Comparison of ENCODE assay signal across 1 cellular context in the genomic region with DNA sequence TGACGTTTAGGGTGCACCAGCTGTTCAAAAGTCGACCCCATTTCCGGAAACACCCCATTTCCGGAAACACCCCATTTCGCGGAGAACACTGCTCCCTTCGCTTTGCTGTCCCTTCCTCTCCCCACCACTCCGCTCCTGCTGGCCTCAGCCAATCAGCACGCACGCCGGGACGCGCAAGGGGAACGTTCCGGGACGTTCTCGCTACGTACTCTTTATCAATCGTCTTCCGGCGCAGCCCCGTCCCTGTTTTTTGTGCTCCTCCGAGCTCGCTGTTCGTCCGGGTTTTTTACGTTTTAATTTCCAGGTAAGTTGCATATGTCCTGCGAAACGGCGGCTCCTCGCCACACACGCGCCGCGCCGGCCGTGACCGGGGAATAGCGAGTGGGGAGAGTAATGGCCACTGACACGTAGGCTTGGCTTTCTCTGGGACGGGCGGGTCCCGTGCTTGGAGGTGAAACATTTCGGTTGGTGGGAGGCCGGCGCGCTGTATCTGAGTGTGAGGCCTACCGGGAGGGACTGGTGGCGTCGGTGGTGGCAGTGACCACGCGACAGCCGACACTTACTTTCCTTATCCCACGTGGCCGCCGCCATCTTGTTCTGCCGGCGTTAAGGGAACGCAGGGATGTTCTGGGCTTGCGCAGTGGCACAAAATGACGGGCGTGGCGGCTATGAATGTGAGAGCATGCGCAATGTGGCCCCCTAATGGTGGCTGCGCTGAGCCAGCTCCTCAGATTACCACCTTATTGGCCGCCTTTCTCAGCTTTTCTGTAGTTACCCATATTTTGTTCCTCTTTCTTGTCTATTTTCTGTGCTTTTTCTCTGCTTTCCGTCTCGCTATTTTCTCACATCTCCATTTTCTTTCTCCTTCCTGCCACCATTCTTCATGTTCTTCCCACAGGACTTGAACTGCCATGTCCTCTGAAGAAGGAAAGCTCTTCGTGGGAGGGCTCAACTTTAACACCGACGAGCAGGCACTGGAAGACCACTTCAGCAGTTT.
TF ChIP-seq lines count a peak whose summit lies in the region.

Gene RBM3, plus strand, starts transcription at position 215 of the 997 bp plus-strand sequence. Its CDS starts 697 bp downstream, at position 912.

TF ChIP-seq in HEK293, 187 proteins besides CTCF, POLR2A, EP300 and RAD21 (continued from another document and continues in another):
- TF ChIP-seq, protein P1, sequence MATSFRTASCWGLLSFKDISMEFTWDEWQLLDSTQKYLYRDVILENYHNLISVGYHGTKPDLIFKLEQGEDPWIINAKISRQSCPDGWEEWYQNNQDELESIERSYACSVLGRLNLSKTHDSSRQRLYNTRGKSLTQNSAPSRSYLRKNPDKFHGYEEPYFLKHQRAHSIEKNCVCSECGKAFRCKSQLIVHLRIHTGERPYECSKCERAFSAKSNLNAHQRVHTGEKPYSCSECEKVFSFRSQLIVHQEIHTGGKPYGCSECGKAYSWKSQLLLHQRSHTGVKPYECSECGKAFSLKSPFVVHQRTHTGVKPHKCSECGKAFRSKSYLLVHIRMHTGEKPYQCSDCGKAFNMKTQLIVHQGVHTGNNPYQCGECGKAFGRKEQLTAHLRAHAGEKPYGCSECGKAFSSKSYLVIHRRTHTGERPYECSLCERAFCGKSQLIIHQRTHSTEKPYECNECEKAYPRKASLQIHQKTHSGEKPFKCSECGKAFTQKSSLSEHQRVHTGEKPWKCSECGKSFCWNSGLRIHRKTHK (tag by site-specific recombination; IDR thresholded peaks at IDR 0.05), result no peak
- TF ChIP-seq ZNF157 (tag by site-specific recombination; IDR thresholded peaks at IDR 0.05) (no peak), ZNF596 (tag by site-specific recombination; IDR thresholded peaks at IDR 0.05) (no peak), ZIC2 (tag by site-specific recombination; IDR thresholded peaks at IDR 0.05) (no peak), SP3 (tag by site-specific recombination; IDR thresholded peaks at IDR 0.05) (peak; percentile 75), ZNF423 (tag by site-specific recombination; IDR thresholded peaks at IDR 0.05) (no peak), KLF7 (tag by site-specific recombination; IDR thresholded peaks at IDR 0.05; ENCODE audit: borderline replicate concordance) (peak; percentile 100), ZNF571 (tag by site-specific recombination; IDR thresholded peaks at IDR 0.05) (no peak), ZNF701 (tag by site-specific recombination; IDR thresholded peaks at IDR 0.05) (no peak), ZNF350 (tag by site-specific recombination; IDR thresholded peaks at IDR 0.05) (no peak), ZNF223 (tag by site-specific recombination; IDR thresholded peaks at IDR 0.05) (no peak), ZBTB20 (tag by site-specific recombination; IDR thresholded peaks at IDR 0.05) (no peak; the same call in 1 of the 2 replicates), ZNF639 (tag by site-specific recombination; IDR thresholded peaks at IDR 0.05) (peak; percentile 32; the same call in 1 of the 2 replicates), SCRT2 (tag by site-specific recombination; IDR thresholded peaks at IDR 0.05) (no peak), AEBP2 (tag by site-specific recombination; IDR thresholded peaks at IDR 0.05; ENCODE audit: borderline replicate concordance) (no peak), ZNF830 (tag by site-specific recombination; IDR thresholded peaks at IDR 0.05; ENCODE audit: low read depth) (no peak), ZNF664 (tag by site-specific recombination; IDR thresholded peaks at IDR 0.05) (no peak), FEZF1 (tag by site-specific recombination; IDR thresholded peaks at IDR 0.05) (no peak), ZNF645 (tag by site-specific recombination; IDR thresholded peaks at IDR 0.05) (no peak), ZEB2 (tag by site-specific recombination; IDR thresholded peaks at IDR 0.05) (no peak; the same call in 1 of the 2 replicates), MYNN (tag by site-specific recombination; IDR thresholded peaks at IDR 0.05; ENCODE audit: borderline replicate concordance) (no peak), ZNF692 (tag by site-specific recombination; IDR thresholded peaks at IDR 0.05) (peak; percentile 10; the same call in 1 of the 2 replicates), ZNF530 (tag by site-specific recombination; IDR thresholded peaks at IDR 0.05; ENCODE audit: low read depth) (no peak), ZNF510 (tag by site-specific recombination; IDR thresholded peaks at IDR 0.05; ENCODE audit: insufficient replicate concordance) (no peak), ZSCAN16 (tag by site-specific recombination; IDR thresholded peaks at IDR 0.05) (no peak), MEIS1 (CRISPR knock-in tag; IDR thresholded peaks at IDR 0.05; ENCODE audit: borderline replicate concordance) (no peak)
- TF ChIP-seq, protein P2, sequence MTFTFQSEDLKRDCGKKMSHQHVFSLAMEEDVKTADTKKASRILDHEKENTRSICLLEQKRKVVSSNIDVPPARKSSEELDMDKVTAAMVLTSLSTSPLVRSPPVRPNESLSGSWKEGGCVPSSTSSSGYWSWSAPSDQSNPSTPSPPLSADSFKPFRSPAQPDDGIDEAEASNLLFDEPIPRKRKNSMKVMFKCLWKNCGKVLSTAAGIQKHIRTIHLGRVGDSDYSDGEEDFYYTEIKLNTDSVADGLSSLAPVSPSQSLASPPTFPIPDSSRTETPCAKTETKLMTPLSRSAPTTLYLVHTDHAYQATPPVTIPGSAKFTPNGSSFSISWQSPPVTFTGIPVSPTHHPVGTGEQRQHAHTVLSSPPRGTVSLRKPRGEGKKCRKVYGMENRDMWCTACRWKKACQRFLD (tag by site-specific recombination; IDR thresholded peaks at IDR 0.05), result no peak
- TF ChIP-seq, protein P3, sequence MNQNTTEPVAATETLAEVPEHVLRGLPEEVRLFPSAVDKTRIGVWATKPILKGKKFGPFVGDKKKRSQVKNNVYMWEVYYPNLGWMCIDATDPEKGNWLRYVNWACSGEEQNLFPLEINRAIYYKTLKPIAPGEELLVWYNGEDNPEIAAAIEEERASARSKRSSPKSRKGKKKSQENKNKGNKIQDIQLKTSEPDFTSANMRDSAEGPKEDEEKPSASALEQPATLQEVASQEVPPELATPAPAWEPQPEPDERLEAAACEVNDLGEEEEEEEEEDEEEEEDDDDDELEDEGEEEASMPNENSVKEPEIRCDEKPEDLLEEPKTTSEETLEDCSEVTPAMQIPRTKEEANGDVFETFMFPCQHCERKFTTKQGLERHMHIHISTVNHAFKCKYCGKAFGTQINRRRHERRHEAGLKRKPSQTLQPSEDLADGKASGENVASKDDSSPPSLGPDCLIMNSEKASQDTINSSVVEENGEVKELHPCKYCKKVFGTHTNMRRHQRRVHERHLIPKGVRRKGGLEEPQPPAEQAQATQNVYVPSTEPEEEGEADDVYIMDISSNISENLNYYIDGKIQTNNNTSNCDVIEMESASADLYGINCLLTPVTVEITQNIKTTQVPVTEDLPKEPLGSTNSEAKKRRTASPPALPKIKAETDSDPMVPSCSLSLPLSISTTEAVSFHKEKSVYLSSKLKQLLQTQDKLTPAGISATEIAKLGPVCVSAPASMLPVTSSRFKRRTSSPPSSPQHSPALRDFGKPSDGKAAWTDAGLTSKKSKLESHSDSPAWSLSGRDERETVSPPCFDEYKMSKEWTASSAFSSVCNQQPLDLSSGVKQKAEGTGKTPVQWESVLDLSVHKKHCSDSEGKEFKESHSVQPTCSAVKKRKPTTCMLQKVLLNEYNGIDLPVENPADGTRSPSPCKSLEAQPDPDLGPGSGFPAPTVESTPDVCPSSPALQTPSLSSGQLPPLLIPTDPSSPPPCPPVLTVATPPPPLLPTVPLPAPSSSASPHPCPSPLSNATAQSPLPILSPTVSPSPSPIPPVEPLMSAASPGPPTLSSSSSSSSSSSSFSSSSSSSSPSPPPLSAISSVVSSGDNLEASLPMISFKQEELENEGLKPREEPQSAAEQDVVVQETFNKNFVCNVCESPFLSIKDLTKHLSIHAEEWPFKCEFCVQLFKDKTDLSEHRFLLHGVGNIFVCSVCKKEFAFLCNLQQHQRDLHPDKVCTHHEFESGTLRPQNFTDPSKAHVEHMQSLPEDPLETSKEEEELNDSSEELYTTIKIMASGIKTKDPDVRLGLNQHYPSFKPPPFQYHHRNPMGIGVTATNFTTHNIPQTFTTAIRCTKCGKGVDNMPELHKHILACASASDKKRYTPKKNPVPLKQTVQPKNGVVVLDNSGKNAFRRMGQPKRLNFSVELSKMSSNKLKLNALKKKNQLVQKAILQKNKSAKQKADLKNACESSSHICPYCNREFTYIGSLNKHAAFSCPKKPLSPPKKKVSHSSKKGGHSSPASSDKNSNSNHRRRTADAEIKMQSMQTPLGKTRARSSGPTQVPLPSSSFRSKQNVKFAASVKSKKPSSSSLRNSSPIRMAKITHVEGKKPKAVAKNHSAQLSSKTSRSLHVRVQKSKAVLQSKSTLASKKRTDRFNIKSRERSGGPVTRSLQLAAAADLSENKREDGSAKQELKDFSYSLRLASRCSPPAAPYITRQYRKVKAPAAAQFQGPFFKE (tag by site-specific recombination; IDR thresholded peaks at IDR 0.05; ENCODE audit: borderline replicate concordance), result no peak
- TF ChIP-seq, protein P4, sequence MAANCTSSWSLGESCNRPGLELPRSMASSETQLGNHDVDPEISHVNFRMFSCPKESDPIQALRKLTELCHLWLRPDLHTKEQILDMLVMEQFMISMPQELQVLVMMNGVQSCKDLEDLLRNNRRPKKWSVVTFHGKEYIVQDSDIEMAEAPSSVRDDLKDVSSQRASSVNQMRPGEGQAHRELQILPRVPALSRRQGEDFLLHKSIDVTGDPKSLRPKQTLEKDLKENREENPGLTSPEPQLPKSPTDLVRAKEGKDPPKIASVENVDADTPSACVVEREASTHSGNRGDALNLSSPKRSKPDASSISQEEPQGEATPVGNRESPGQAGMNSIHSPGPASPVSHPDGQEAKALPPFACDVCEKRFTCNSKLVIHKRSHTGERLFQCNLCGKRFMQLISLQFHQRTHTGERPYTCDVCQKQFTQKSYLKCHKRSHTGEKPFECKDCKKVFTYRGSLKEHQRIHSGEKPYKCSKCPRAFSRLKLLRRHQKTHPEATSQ (tag by site-specific recombination; IDR thresholded peaks at IDR 0.05), result peak; percentile 64; the same call in 1 of the 2 replicates
